In genomic region chr10:91613411-91614253, GRCh38 we compare ENCODE assay signal across 10 cellular contexts. TPM values are rescaled to one million over a fixed set of nuclear protein-coding genes. Genes with fewer than 3 reads are reported as not detected.
A peak's percentile ranks its signal among the peaks of the same experiment; 100 is the strongest.
DNase-seq lines count a peak whose midpoint lies in the region; ATAC-seq and TF ChIP-seq lines count a peak whose summit lies in the region.
"Had no signal": no experiment of that assay in that cellular context is flagged by ENCODE, and none has a peak within 500 bp of the region (broad histone marks: within the 10 kb centered on the region; RNA-seq: fewer than 3 reads in every experiment).

No MANE protein-coding gene starts in this region.

- ATAC-seq in GM18858 (IDR thresholded peaks at IDR 0.05; ENCODE audit: unreplicated experiment), result no peak

- DNase-seq in DMS53 (lab: John Stamatoyannopoulos, UW), result peak; percentile 49
- no peak for DNase-seq in DMS53 treated with DMSO at 0.1 percent for 48 hours (lab: John Stamatoyannopoulos, UW; ENCODE audit: unreplicated experiment)
- DNase-seq in astrocyte of the cerebellum (ENCODE audit: low read depth), result peak; percentile 77
- DNase-seq in kidney epithelial cell (ENCODE audit: low read depth), result peak; percentile 85
- no peak for DNase-seq in occipital lobe (lab: John Stamatoyannopoulos, UW)
- DNase-seq in superior temporal gyrus (ENCODE audit: extremely low spot score), result no peak
- DNase-seq: glutamatergic neuron, NCI-H446 treated with DMSO at 0.1 percent for 48 hours had no signal

- H3K36me3 ChIP-seq in kidney epithelial cell (ENCODE audit: control insufficient read depth, insufficient read depth, low read length), result no peaks in the 10 kb centered on the region
- H3K36me3 ChIP-seq in urinary bladder (ENCODE audit: insufficient read depth), result no peaks in the 10 kb centered on the region

- peak overlapping the region; percentile 55 for H3K27ac ChIP-seq in urinary bladder (ENCODE audit: low read depth)

- 23% methylated on average over 4 of the region's 4 CpGs for WGBS in urinary bladder

- in situ Hi-C loops in astrocyte of the cerebellum (cut with HindIII; ENCODE audit: low sequenced_read_pairs), result no loop called here

- no peaks in the 10 kb centered on the region for H3K4me1 ChIP-seq in urinary bladder (ENCODE audit: insufficient read depth)

- H3K27me3 ChIP-seq in kidney epithelial cell (ENCODE audit: control insufficient read depth, insufficient read depth, low read length), result no peaks in the 10 kb centered on the region

- H3K4me3 ChIP-seq in astrocyte of the cerebellum (ENCODE audit: low read depth, low read length) (no peak overlapping the region), kidney epithelial cell (ENCODE audit: low read depth, low read length) (no peak overlapping the region), urinary bladder (ENCODE audit: low read depth, low read length) (no peak overlapping the region)

- TF ChIP-seq CTCF in astrocyte of the cerebellum (IDR thresholded peaks at IDR 0.05; ENCODE audit: low read depth, low read length, missing control alignments), result no peak
- TF ChIP-seq CTCF in kidney epithelial cell (IDR thresholded peaks at IDR 0.05; ENCODE audit: insufficient read depth, low read length, poor library complexity, severe bottlenecking), result no peak

RNA-seq across cellular contexts. Expression of gene PPP1R3C, which starts 19.2 kb away (rescaled TPM):
- 0.89 and 1.8 TPM in 2 replicates for total RNA-seq in kidney epithelial cell
- 129 TPM for total RNA-seq in urinary bladder
- 24.5 TPM for polyA plus RNA-seq in urinary bladder
- 41.2 TPM for total RNA-seq in occipital lobe

Comparison
In these comparisons a context has a peak if more than half of its experiments do, and no peak if none do; other contexts are left out.
1. DNase-seq: peak in DMS53 (single experiment), astrocyte of the cerebellum (single experiment) and kidney epithelial cell (single experiment); none in DMS53 treated with DMSO at 0.1 percent for 48 hours (single experiment), occipital lobe (single experiment) and superior temporal gyrus (single experiment).
2. RNA of gene PPP1R3C, which starts 19.2 kb away (total RNA-seq): 129 TPM in urinary bladder (single experiment) and 41.2 TPM in occipital lobe (single experiment); 0.89 to 1.8 TPM in kidney epithelial cell; every median in the first group is over 10 times any median in the second.